In the genomic region with DNA sequence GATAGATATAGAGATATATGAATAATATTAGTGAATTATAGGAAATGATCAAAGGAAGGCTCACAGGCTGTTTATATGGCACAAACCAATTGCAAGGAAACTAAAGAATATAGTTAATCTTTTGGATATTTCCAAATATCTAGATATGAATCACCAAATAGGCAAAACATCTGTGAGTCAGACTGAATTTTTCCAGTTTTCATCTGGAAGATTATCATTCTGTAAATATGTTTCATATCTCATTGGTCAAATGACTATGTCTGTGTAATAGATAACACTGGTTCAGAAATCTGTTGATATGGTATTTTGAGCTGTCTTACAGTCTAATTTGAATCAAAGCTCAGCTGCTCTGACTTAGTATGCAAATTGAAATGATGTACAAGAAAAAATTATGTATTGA, we compare ENCODE assay signal across 9 cellular contexts.
"Had no signal": no experiment of that assay in that cellular context is flagged by ENCODE, and none has a peak within 500 bp of the region (broad histone marks: within the 10 kb centered on the region; RNA-seq: fewer than 3 reads in every experiment).

No MANE protein-coding gene starts in this region.

- ATAC-seq: HCT116, HepG2, K562 had no signal

- H3K4me3 ChIP-seq: GM23248, HAP-1, K562 had no signal

- DNase-seq: GM23248, GOT3, H7, HFFc6, IMR-90 had no signal

- H3K4me3 Mint-ChIP-seq: HFFc6 had no signal

- H3K27ac Mint-ChIP-seq: HFFc6 had no signal

- FAIRE-seq: HepG2, K562 had no signal

- H3K36me3 ChIP-seq: HAP-1 had no signal
